Comparison of ENCODE assay signal across 27 cellular contexts in the genomic region with DNA sequence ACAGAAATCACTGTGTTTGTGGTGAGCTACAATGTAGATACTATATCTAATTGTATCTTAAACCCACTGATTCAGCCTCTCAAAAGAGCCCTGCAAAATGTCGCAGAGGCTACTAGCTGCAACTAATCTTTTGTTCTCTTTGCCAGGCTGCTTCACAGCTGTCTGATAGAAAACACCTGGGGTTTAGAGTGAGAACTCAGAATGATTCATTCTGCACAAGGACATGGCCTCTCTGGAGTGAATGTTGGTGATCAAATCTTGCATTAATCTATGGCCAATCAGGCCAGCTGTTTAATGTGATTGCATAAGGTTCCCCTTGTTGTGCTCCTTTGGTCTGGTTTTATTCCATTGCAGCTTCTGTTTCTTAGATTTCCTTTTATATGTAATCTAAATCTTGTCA.
DNase-seq lines count a peak whose midpoint lies in the region; TF ChIP-seq lines count a peak whose summit lies in the region.
"Had no signal": no experiment of that assay in that cellular context is flagged by ENCODE, and none has a peak within 500 bp of the region (broad histone marks: within the 10 kb centered on the region; RNA-seq: fewer than 3 reads in every experiment).

No MANE protein-coding gene starts in this region.

- no peak overlapping the region for H3K9ac ChIP-seq in skeletal muscle tissue (ENCODE audit: low read depth in 1 of 3, low read length in 3 of 3)

- intact Hi-C loops in adrenal gland (cut with DNase I) = no loop called here

- no peak for TF ChIP-seq POLR2A in adrenal gland (IDR thresholded peaks at IDR 0.05)

- DNase-seq in NCI-H524 (lab: John Stamatoyannopoulos, UW) (peak; percentile 7 to 66), NCI-H524 treated with DMSO at 0.1 percent for 48 hours (lab: John Stamatoyannopoulos, UW) (no peak), adrenal gland (peak in 6 of 7 donors; percentile 10 to 62 (median 31)), fibroblast of villous mesenchyme (ENCODE audit: low read depth) (peak; percentile 26), NCI-H2171 treated with DMSO at 0.1 percent for 48 hours (lab: John Stamatoyannopoulos, UW) (no peak), mesenteric fat pad (ENCODE audit: low spot score) (no peak), right atrium auricular region (ENCODE audit: low spot score) (no peak)
- DNase-seq: activated gamma-delta T cell treated with Interleukin-2 at 50 U/mL for 16 hours; amygdala; DMS153; effector CD4-positive, alpha-beta T cell; KBM-7; lower lobe of right lung; MV-4-11; NCI-H1930; NCI-H446 treated with DMSO at 0.1 percent for 48 hours; OCI-M1; SHP77 treated with DMSO at 0.1 percent for 48 hours; small intestine; stimulated activated CD4-positive, alpha-beta T cell treated with anti-CD3 and anti-CD28 coated beads, Interleukin-4, amount 100 ng/mL, for 24 hours; T-helper 17 cell; upper lobe of left lung had no signal

- 6 to 38% (median 34%) methylated on average over 1 of the region's 1 CpG for WGBS in adrenal gland, 4 donors

- H3K4me3 ChIP-seq in adrenal gland (no peak overlapping the region), fibroblast of villous mesenchyme (ENCODE audit: low read depth, low read length) (no peak overlapping the region), skeletal muscle tissue (ENCODE audit: low read length in 3 of 3) (no peak overlapping the region), right atrium auricular region (no peak overlapping the region)
- H3K4me3 ChIP-seq: hepatocyte, lower lobe of right lung, pancreas, upper lobe of left lung had no signal

- H3K27me3 ChIP-seq in adrenal gland (no peaks in the 10 kb centered on the region), skeletal muscle tissue (ENCODE audit: control insufficient read depth in 3 of 3, insufficient read depth in 3 of 3, low read length in 3 of 3) (no peaks in the 10 kb centered on the region), right atrium auricular region (no peaks in the 10 kb centered on the region)
- H3K27me3 ChIP-seq: hepatocyte, pancreas, upper lobe of left lung had no signal

- TF ChIP-seq CTCF in adrenal gland (IDR thresholded peaks at IDR 0.05) (no peak), fibroblast of villous mesenchyme (IDR thresholded peaks at IDR 0.05; ENCODE audit: insufficient read depth, low read depth, low read length) (no peak), right atrium auricular region (IDR thresholded peaks at IDR 0.05) (no peak)

- H3K9me3 ChIP-seq in adrenal gland (replicated peaks in 1 of 3) (peaks cover 0 to 10% (median 0%) of the 10 kb centered on the region in 3 donors), skeletal muscle tissue (ENCODE audit: control insufficient read depth in 3 of 3, low read length in 3 of 3) (no peaks in the 10 kb centered on the region), right atrium auricular region (no peaks in the 10 kb centered on the region)
- H3K9me3 ChIP-seq: lower lobe of right lung, pancreas, upper lobe of left lung had no signal

- H3K27ac ChIP-seq in adrenal gland (no peak overlapping the region), skeletal muscle tissue (ENCODE audit: low read depth, low read length) (peak overlapping the region; percentile 10), right atrium auricular region (no peak overlapping the region)
- H3K27ac ChIP-seq: C4-2B, hepatocyte, lower lobe of right lung, pancreas, upper lobe of left lung, VCaP had no signal

- H3K4me1 ChIP-seq in adrenal gland (replicated peaks in 1 of 2) = peaks cover 6 to 8% of the 10 kb centered on the region in 2 donors
- H3K4me1 ChIP-seq in skeletal muscle tissue (ENCODE audit: control insufficient read depth in 3 of 3, insufficient read depth in 3 of 3, low read length in 3 of 3) = peaks cover 5 to 15% (median 9%) of the 10 kb centered on the region in 3 donors
- no peaks in the 10 kb centered on the region for H3K4me1 ChIP-seq in right atrium auricular region
- H3K4me1 ChIP-seq: lower lobe of right lung, pancreas, upper lobe of left lung had no signal

- H3K36me3 ChIP-seq in adrenal gland (replicated peaks in 1 of 2) = no peaks in the 10 kb centered on the region
- no peaks in the 10 kb centered on the region for H3K36me3 ChIP-seq in skeletal muscle tissue (ENCODE audit: control insufficient read depth in 3 of 3, insufficient read depth in 3 of 3, low read length in 3 of 3)
- H3K36me3 ChIP-seq in right atrium auricular region = no peaks in the 10 kb centered on the region
- H3K36me3 ChIP-seq: lower lobe of right lung, pancreas had no signal

Comparison
In these comparisons a context has a peak if more than half of its experiments do, and no peak if none do; other contexts are left out.
1. DNase-seq: peak in NCI-H524 (2 of 2), adrenal gland (6 of 7) and fibroblast of villous mesenchyme (single experiment); none in NCI-H524 treated with DMSO at 0.1 percent for 48 hours (single experiment), NCI-H2171 treated with DMSO at 0.1 percent for 48 hours (single experiment), mesenteric fat pad (single experiment) and right atrium auricular region (single experiment).